22 cellular contexts compared by ENCODE assay signal in the genomic region with DNA sequence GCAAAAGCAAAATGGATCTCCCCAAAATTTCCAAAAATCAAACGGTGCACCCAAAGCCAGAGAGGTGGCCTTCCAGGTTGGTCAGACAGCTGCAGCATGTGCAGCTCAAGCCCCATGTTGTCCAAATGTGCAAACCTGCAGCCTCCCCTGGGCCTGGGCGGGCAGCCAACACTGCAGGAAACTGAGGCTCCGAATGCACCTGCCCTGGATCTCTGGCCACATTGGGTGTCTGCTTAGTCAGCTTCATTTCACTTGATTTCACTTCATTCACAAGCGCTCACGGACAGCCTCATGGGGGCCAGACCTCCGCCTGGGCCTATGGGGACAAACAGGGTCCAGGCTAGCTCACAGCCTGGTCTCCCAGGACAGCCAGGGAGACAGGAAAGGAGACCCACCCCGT. TPM values are rescaled to one million over a fixed set of nuclear protein-coding genes. Genes with fewer than 3 reads are reported as not detected.
A peak's percentile ranks its signal among the peaks of the same experiment; 100 is the strongest.
DNase-seq lines count a peak whose midpoint lies in the region; ATAC-seq lines count a peak whose summit lies in the region.
"Had no signal": no experiment of that assay in that cellular context is flagged by ENCODE, and none has a peak within 500 bp of the region (broad histone marks: within the 10 kb centered on the region; RNA-seq: fewer than 3 reads in every experiment).

No MANE protein-coding gene starts in this region.

- no peak for ATAC-seq in activated T-cell treated with anti-CD3 and anti-CD28 coated beads, Interleukin-2, amount 50 U/mL, for 72 hours (replicated peaks in 1 of 2)
- ATAC-seq in activated T-helper 17 cell treated with anti-CD3 and anti-CD28 coated beads, Interleukin-2, amount 50 U/mL, for 72 hours (replicated peaks): no peak
- no peak for ATAC-seq in naive thymus-derived CD4-positive, alpha-beta T cell
- ATAC-seq: HCT116; sciatic nerve; stimulated activated memory B cell treated with anti-CD40 and anti-IgM and Interleukin-4, amounts not matched to agents 10 μg/mL and 1 μg/mL and 100 μg/mL, for 72 hours had no signal

- peaks cover 0 to 41% (median 6%) of the 10 kb centered on the region in 3 experiments for H3K36me3 ChIP-seq in naive thymus-derived CD4-positive, alpha-beta T cell (ENCODE audit: control insufficient read depth in 2 of 3, insufficient read depth in 3 of 3, low read length in 3 of 3)
- H3K36me3 ChIP-seq: left ventricle myocardium inferior had no signal

- H3K4me3 Mint-ChIP-seq in activated T-cell treated with anti-CD3 and anti-CD28 coated beads, Interleukin-2, amount 50 U/mL, for 72 hours: peak overlapping the region; percentile 82 to 89
- peak overlapping the region; percentile 82 for H3K4me3 Mint-ChIP-seq in activated T-helper 17 cell treated with anti-CD3 and anti-CD28 coated beads, Interleukin-2, amount 50 U/mL, for 72 hours
- H3K4me3 Mint-ChIP-seq in naive thymus-derived CD4-positive, alpha-beta T cell: peak overlapping the region; percentile 64 to 94 (median 88)
- H3K4me3 Mint-ChIP-seq: stimulated activated memory B cell treated with anti-CD40 and anti-IgM and Interleukin-4, amounts not matched to agents 10 μg/mL and 1 μg/mL and 100 μg/mL, for 72 hours had no signal

- intact Hi-C loops in naive thymus-derived CD4-positive, alpha-beta T cell (cut with micrococcal nuclease): loop anchor here (2.0 kb wide), 2 partner anchors 13 to 15 kb away; no protein-coding TSS in a partner anchor

- peaks cover 3 to 14% of the 10 kb centered on the region in 2 donors for H3K36me3 Mint-ChIP-seq in activated T-cell treated with anti-CD3 and anti-CD28 coated beads, Interleukin-2, amount 50 U/mL, for 72 hours (ENCODE audit: insufficient read depth in 2 of 2)
- H3K36me3 Mint-ChIP-seq in activated T-helper 17 cell treated with anti-CD3 and anti-CD28 coated beads, Interleukin-2, amount 50 U/mL, for 72 hours (ENCODE audit: low read depth): peaks cover 81% of the 10 kb centered on the region
- peaks cover 7 to 49% (median 27%) of the 10 kb centered on the region in 5 donors for H3K36me3 Mint-ChIP-seq in naive thymus-derived CD4-positive, alpha-beta T cell
- H3K36me3 Mint-ChIP-seq: stimulated activated memory B cell treated with anti-CD40 and anti-IgM and Interleukin-4, amounts not matched to agents 10 μg/mL and 1 μg/mL and 100 μg/mL, for 72 hours had no signal

- peaks cover 95 to 98% of the 10 kb centered on the region in 2 donors for H3K4me1 ChIP-seq in naive thymus-derived CD4-positive, alpha-beta T cell (ENCODE audit: control insufficient read depth in 2 of 2, insufficient read depth in 2 of 2, low read length in 2 of 2)
- H3K4me1 ChIP-seq: left ventricle myocardium inferior had no signal

- no peaks in the 10 kb centered on the region for H3K27me3 Mint-ChIP-seq in activated T-cell treated with anti-CD3 and anti-CD28 coated beads, Interleukin-2, amount 50 U/mL, for 72 hours (ENCODE audit: low read depth)
- no peaks in the 10 kb centered on the region for H3K27me3 Mint-ChIP-seq in activated T-helper 17 cell treated with anti-CD3 and anti-CD28 coated beads, Interleukin-2, amount 50 U/mL, for 72 hours
- H3K27me3 Mint-ChIP-seq in naive thymus-derived CD4-positive, alpha-beta T cell: no peaks in the 10 kb centered on the region
- H3K27me3 Mint-ChIP-seq: stimulated activated memory B cell treated with anti-CD40 and anti-IgM and Interleukin-4, amounts not matched to agents 10 μg/mL and 1 μg/mL and 100 μg/mL, for 72 hours had no signal

- peak overlapping the region; percentile 85 for H3K27ac ChIP-seq in naive thymus-derived CD4-positive, alpha-beta T cell (ENCODE audit: low read depth, low read length)
- H3K27ac ChIP-seq: left ventricle myocardium inferior had no signal

- POLR2A ChIA-PET in naive thymus-derived CD4-positive, alpha-beta T cell (lab: Charles Lee): interaction anchor here (23.0 to 69.0 kb wide), 3 partner anchors 3 to 54 kb away, joined by 396 to 2458 read pairs (median 2458); a partner anchor contains a TSS

- no peaks in the 10 kb centered on the region for H3K27me3 ChIP-seq in naive thymus-derived CD4-positive, alpha-beta T cell (ENCODE audit: control insufficient read depth in 2 of 2, insufficient read depth in 2 of 2, low read length in 2 of 2)

- H3K9me3 Mint-ChIP-seq in activated T-cell treated with anti-CD3 and anti-CD28 coated beads, Interleukin-2, amount 50 U/mL, for 72 hours: no peaks in the 10 kb centered on the region
- no peaks in the 10 kb centered on the region for H3K9me3 Mint-ChIP-seq in activated T-helper 17 cell treated with anti-CD3 and anti-CD28 coated beads, Interleukin-2, amount 50 U/mL, for 72 hours
- H3K9me3 Mint-ChIP-seq in naive thymus-derived CD4-positive, alpha-beta T cell: peaks cover 0 to 12% (median 0%) of the 10 kb centered on the region in 11 donors

- peaks cover 100% of the 10 kb centered on the region for H3K4me1 Mint-ChIP-seq in activated T-cell treated with anti-CD3 and anti-CD28 coated beads, Interleukin-2, amount 50 U/mL, for 72 hours (ENCODE audit: low read depth)
- H3K4me1 Mint-ChIP-seq in activated T-helper 17 cell treated with anti-CD3 and anti-CD28 coated beads, Interleukin-2, amount 50 U/mL, for 72 hours: peaks cover 86% of the 10 kb centered on the region
- peaks cover 75 to 100% (median 99%) of the 10 kb centered on the region in 7 donors for H3K4me1 Mint-ChIP-seq in naive thymus-derived CD4-positive, alpha-beta T cell
- H3K4me1 Mint-ChIP-seq: stimulated activated memory B cell treated with anti-CD40 and anti-IgM and Interleukin-4, amounts not matched to agents 10 μg/mL and 1 μg/mL and 100 μg/mL, for 72 hours had no signal

- no peak for DNase-seq in activated T-cell treated with anti-CD3 and anti-CD28 coated beads, Interleukin-2, amount 50 U/mL, for 72 hours
- DNase-seq in activated T-cell treated with anti-CD3 and anti-CD28 coated beads, Interleukin-2, amount 50 U/mL, for 48 hours: no peak
- DNase-seq in RPMI8226: peak; percentile 47
- DNase-seq in naive thymus-derived CD4-positive, alpha-beta T cell: peak in 1 of 9 donors; percentile 18
- no peak for DNase-seq in globus pallidus (ENCODE audit: low spot score)
- DNase-seq in NCI-H82 treated with DMSO at 0.1 percent for 48 hours (lab: John Stamatoyannopoulos, UW; ENCODE audit: unreplicated experiment): no peak
- DNase-seq in glomerular visceral epithelial cell (ENCODE audit: extremely low spot score): no peak
- DNase-seq: activated CD4-positive, alpha-beta T cell treated with anti-CD3 and anti-CD28 coated beads for 4 hours; C1 segment of cervical spinal cord; islet precursor cell; left ventricle myocardium inferior; mesendoderm; NCI-H1105 treated with DMSO at 0.1 percent for 48 hours; NCI-H2029; NCI-H69; stimulated activated CD4-positive, alpha-beta T cell treated with anti-CD3 and anti-CD28 coated beads, Interleukin-4, amount 100 ng/mL, for 24 hours had no signal

- peak overlapping the region; percentile 84 for H3K27ac Mint-ChIP-seq in activated T-cell treated with anti-CD3 and anti-CD28 coated beads, Interleukin-2, amount 50 U/mL, for 72 hours
- H3K27ac Mint-ChIP-seq in activated T-helper 17 cell treated with anti-CD3 and anti-CD28 coated beads, Interleukin-2, amount 50 U/mL, for 72 hours: peak overlapping the region; percentile 86
- peak overlapping the region; percentile 86 to 100 (median 98) for H3K27ac Mint-ChIP-seq in naive thymus-derived CD4-positive, alpha-beta T cell
- H3K27ac Mint-ChIP-seq: progenitor cell of endocrine pancreas; stimulated activated memory B cell treated with anti-CD40 and anti-IgM and Interleukin-4, amounts not matched to agents 10 μg/mL and 1 μg/mL and 100 μg/mL, for 72 hours had no signal

- CTCF ChIA-PET in naive thymus-derived CD4-positive, alpha-beta T cell (lab: Charles Lee): interaction anchor here (0.9 kb wide), 1 partner anchor 10 kb away, joined by 3 read pairs; no protein-coding TSS in a partner anchor

- H3K4me3 ChIP-seq in naive thymus-derived CD4-positive, alpha-beta T cell (ENCODE audit: low read length): peak overlapping the region; percentile 28
- H3K4me3 ChIP-seq: left ventricle myocardium inferior had no signal

- no peaks in the 10 kb centered on the region for H3K9me3 ChIP-seq in naive thymus-derived CD4-positive, alpha-beta T cell (ENCODE audit: control insufficient read depth in 2 of 3, low read length in 3 of 3)
- H3K9me3 ChIP-seq: left ventricle myocardium inferior had no signal

RNA-seq across cellular contexts. Expression of a gene that starts 59.8 kb away (rescaled TPM):
- 10 to 100 TPM; 54.4 to 58.0 TPM for total RNA-seq in activated T-cell treated with anti-CD3 and anti-CD28 coated beads, Interleukin-2, amount 50 U/mL, for 72 hours
- 10 to 100 TPM; 51.4 to 52.9 TPM for total RNA-seq in activated T-helper 17 cell treated with anti-CD3 and anti-CD28 coated beads, Interleukin-2, amount 50 U/mL, for 72 hours
- 100 to 1,000 TPM in 4 of 5 experiments, 10 to 100 TPM in 1; 96.3 to 269 (median 223) TPM for total RNA-seq in naive thymus-derived CD4-positive, alpha-beta T cell
- 10 to 100 TPM; 10.9 to 11.6 TPM for polyA plus RNA-seq in naive thymus-derived CD4-positive, alpha-beta T cell
- polyA plus RNA-seq: AG04450 had no signal
